In the genomic region with DNA sequence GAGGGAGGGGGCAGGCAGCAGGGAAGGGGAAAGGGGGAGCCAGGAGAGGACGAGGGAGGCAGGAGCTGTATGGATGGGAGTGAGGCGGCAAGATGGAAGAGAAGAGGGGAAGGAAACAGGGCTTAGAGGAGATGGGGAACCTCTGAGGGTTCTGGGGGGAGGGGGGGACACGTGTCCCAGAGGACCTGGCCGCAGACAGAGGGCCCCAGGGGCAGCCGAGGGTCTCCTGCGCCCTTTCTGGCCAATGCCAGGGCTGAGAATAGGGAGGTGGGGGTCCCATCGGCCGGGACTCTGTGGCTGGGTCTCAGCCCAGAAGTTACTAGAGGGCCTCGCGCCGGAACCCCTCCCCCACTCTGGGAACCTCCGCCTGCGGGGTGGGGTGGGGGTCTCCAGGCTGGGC, we compare ENCODE assay signal across 8 cellular contexts. TPM values are rescaled to one million over a fixed set of nuclear protein-coding genes. Genes with fewer than 3 reads are reported as not detected.
DNase-seq lines count a peak whose midpoint lies in the region; ATAC-seq, FAIRE-seq and TF ChIP-seq lines count a peak whose summit lies in the region.
"Not testable (repeated sequence)": the region's sequence is repeated elsewhere in the genome, so short reads cannot be mapped to it uniquely, and the experiment has no call there.

No MANE protein-coding gene starts in this region.

- not testable (repeated sequence) for H3K4me1 Mint-ChIP-seq in astrocyte (ENCODE audit: low read depth, unreplicated experiment)

- H3K27me3 ChIP-seq in BLaER1; HUES48 (ENCODE audit: control insufficient read depth, insufficient read depth, low read length); astrocyte (ENCODE audit: insufficient read depth, low read length); iPS-20b (ENCODE audit: insufficient read depth, low read length); suprapubic skin: not testable (repeated sequence)
- H3K27me3 ChIP-seq in neutrophil = peaks cover 25% of the 10 kb centered on the region

- H3K36me3 ChIP-seq in BLaER1; HUES48 (ENCODE audit: control insufficient read depth, insufficient read depth, low read length); astrocyte (ENCODE audit: insufficient read depth, low read length); iPS-20b (ENCODE audit: insufficient read depth, low read depth, low read length); neutrophil; suprapubic skin: not testable (repeated sequence)

- not testable (repeated sequence) for H3K9me3 ChIP-seq in BLaER1; HUES48 (ENCODE audit: control insufficient read depth, insufficient read depth, low read length); astrocyte (ENCODE audit: insufficient read depth, low read depth, low read length); iPS-20b (ENCODE audit: insufficient read depth, low read depth, low read length); neutrophil; suprapubic skin

- H4K20me1 ChIP-seq in BLaER1; astrocyte (ENCODE audit: insufficient read depth, low read length): not testable (repeated sequence)

- H3K79me2 ChIP-seq in astrocyte (ENCODE audit: insufficient read depth, low read length) = not testable (repeated sequence)

- TF ChIP-seq EP300 in suprapubic skin (IDR thresholded peaks at IDR 0.05) = not testable (repeated sequence)

- H3K4me3 Mint-ChIP-seq in astrocyte (ENCODE audit: unreplicated experiment) = peak overlapping the region; percentile 20

- H3K4me2 ChIP-seq in BLaER1 = peak overlapping the region; percentile 77
- H3K4me2 ChIP-seq in astrocyte (ENCODE audit: low read length) = peak overlapping the region; percentile 72

- not testable (repeated sequence) for H3K27ac Mint-ChIP-seq in astrocyte (ENCODE audit: unreplicated experiment)

- ATAC-seq in esophagus mucosa = peak; percentile 32

- peaks cover 24% of the 10 kb centered on the region for H3K4me1 ChIP-seq in BLaER1
- H3K4me1 ChIP-seq in HUES48 (ENCODE audit: control insufficient read depth, insufficient read depth, low read length); astrocyte (ENCODE audit: insufficient read depth, low read length); iPS-20b (ENCODE audit: insufficient read depth, low read length); neutrophil (ENCODE audit: control insufficient read depth in 1 of 2, insufficient read depth in 1 of 2, low read depth in 1 of 2, low read length in 1 of 2); suprapubic skin: not testable (repeated sequence)

- H3K9ac ChIP-seq in BLaER1 = peak overlapping the region; percentile 73
- H3K9ac ChIP-seq in HUES48 (ENCODE audit: low read depth, low read length) = peak overlapping the region; percentile 54; the same call in 1 of the 2 replicates
- peak overlapping the region; percentile 59 for H3K9ac ChIP-seq in astrocyte (ENCODE audit: low read length)
- H3K9ac ChIP-seq in iPS-20b (ENCODE audit: low read depth, low read length) = peak overlapping the region; percentile 72; the same call in 1 of the 2 replicates

- H3K9me3 Mint-ChIP-seq in astrocyte (ENCODE audit: unreplicated experiment) = not testable (repeated sequence)

- WGBS in suprapubic skin = under 1% methylated on average over 10 of the region's 13 CpGs

- DNase-seq in SK-N-DZ (ENCODE audit: low spot score) = peak; percentile 37
- not testable (repeated sequence) for DNase-seq in astrocyte (ENCODE audit: low read depth); suprapubic skin (ENCODE audit: low spot score in 2 of 2)

- not testable (repeated sequence) for TF ChIP-seq CTCF in astrocyte (IDR thresholded peaks at IDR 0.05; ENCODE audit: insufficient read depth, low read depth, low read length); neutrophil (IDR thresholded peaks at IDR 0.05); suprapubic skin (IDR thresholded peaks at IDR 0.05)

- H3K27me3 Mint-ChIP-seq in astrocyte (ENCODE audit: low read depth, unreplicated experiment) = not testable (repeated sequence)

- H3K27ac ChIP-seq in BLaER1 (peak overlapping the region; percentile 78), HUES48 (ENCODE audit: low read depth, low read length) (peak overlapping the region; percentile 88), iPS-20b (ENCODE audit: low read length) (peak overlapping the region; percentile 77)
- H3K27ac ChIP-seq in astrocyte (ENCODE audit: low read depth, low read length); neutrophil; suprapubic skin: not testable (repeated sequence)

- peak overlapping the region; percentile 34 for H2AFZ ChIP-seq in astrocyte (ENCODE audit: low read depth, low read length)

- not testable (repeated sequence) for H3K36me3 Mint-ChIP-seq in astrocyte (ENCODE audit: low read depth, unreplicated experiment)

- peak overlapping the region; percentile 61 for H3K4me3 ChIP-seq in BLaER1
- H3K4me3 ChIP-seq in HUES48 (ENCODE audit: low read depth, low read length) = peak overlapping the region; percentile 61
- H3K4me3 ChIP-seq in astrocyte (ENCODE audit: insufficient read depth, low read depth, low read length) = not testable (repeated sequence)
- H3K4me3 ChIP-seq in iPS-20b (ENCODE audit: low read length) = peak overlapping the region; percentile 67; the same call in 1 of the 2 replicates
- peak overlapping the region; percentile 27 to 56 for H3K4me3 ChIP-seq in neutrophil (ENCODE audit: low read depth in 1 of 2, low read length in 1 of 2)
- H3K4me3 ChIP-seq in suprapubic skin = peak overlapping the region; percentile 53

- TF ChIP-seq POLR2A in suprapubic skin (IDR thresholded peaks at IDR 0.05) = not testable (repeated sequence)

- FAIRE-seq in astrocyte (lab: Jason Lieb, UNC) = not testable (repeated sequence)

RNA-seq across cellular contexts. Expression of a gene that starts 58.8 kb away (rescaled TPM):
- 65.5 and 69.8 TPM in 2 replicates for polyA plus RNA-seq in SK-N-DZ (2014; cell fraction: cytosol; rRNA removed)
- 48.5 and 63.6 TPM in 2 replicates for polyA plus RNA-seq in SK-N-DZ (2014; cell fraction: nucleus; rRNA removed)
- total RNA-seq in astrocyte (20.1 and 20.9 TPM in 2 replicates), esophagus mucosa (16.2 TPM), suprapubic skin (100 to 1,000 TPM in 1 of 4 donors, 10 to 100 TPM in 3; 50.0 to 102 (median 61.4) TPM)
